In the genomic region with DNA sequence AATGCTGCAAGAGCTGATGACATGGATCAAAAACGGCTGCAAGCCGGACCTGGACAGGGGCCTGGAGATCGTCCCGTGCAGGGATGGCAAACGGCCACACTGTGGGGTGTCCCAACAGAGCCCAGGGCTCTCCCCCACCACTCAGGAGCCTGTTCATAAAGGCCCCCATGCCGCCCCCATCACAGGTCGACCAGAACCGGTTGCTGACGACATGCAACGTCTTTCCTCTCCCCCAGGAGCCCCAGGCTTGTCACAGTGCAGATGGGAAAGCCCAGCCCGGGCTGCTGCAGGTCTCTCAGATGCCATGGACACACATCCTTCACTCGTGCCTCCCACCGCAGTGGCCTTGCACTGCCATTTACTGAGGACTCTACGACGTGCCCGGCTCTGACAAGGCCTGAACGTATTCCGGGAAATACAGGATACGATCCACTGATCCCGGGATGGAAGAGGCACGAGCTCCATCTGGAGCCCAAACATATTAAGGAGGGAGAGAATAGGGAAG, we compare ENCODE assay signal across 19 cellular contexts.
"Had no signal": no experiment of that assay in that cellular context is flagged by ENCODE, and none has a peak within 500 bp of the region (broad histone marks: within the 10 kb centered on the region; RNA-seq: fewer than 3 reads in every experiment).

No MANE protein-coding gene starts in this region.

- H3K4me1 ChIP-seq: adrenal gland, esophagus squamous epithelium, right lobe of liver had no signal

- DNase-seq: activated CD4-positive, alpha-beta T cell treated with anti-CD3 and anti-CD28 coated beads, Interleukin-2, amount 50 U/mL, for 4 hours; activated gamma-delta T cell treated with Interleukin-2 at 50 U/mL for 16 hours; activated T-cell treated with anti-CD3 and anti-CD28 coated beads for 4 hours; dermis blood vessel endothelial cell; effector memory CD4-positive, alpha-beta T cell; esophagus squamous epithelium; hippocampal formation; mucosa of descending colon; naive B cell; ovary; right lobe of liver; small intestine; stimulated activated CD4-positive, alpha-beta T cell treated with anti-CD3 and anti-CD28 coated beads, Interleukin-4, amount 100 ng/mL, for 1 hour had no signal

- H3K27me3 Mint-ChIP-seq: naive B cell had no signal

- H3K27ac Mint-ChIP-seq: activated naive CD4-positive, alpha-beta T cell treated with anti-CD3 and anti-CD28 coated beads, Interleukin-2, amount 50 U/mL, for 72 hours; activated T-helper 1 cell treated with anti-CD3 and anti-CD28 coated beads, Interleukin-12 subunit alpha, Interleukin-12 subunit beta, Interleukin-2, Interleukin-4 antibody, amounts not matched to agents 30 ng/mL and 10 ng/mL and 1 ng/mL, durations not matched to agents 14 hours and 24 hours and 36 hours; T-helper 1 cell treated with Interleukin-12 subunit alpha and Interleukin-12 subunit beta and Interleukin-4 antibody, amounts not matched to agents 30 μg/mL and 1 μg/mL, for 36 hours had no signal

- H3K9me3 Mint-ChIP-seq: activated naive CD4-positive, alpha-beta T cell treated with anti-CD3 and anti-CD28 coated beads, Interleukin-2, amount 50 U/mL, for 72 hours; activated T-helper 1 cell treated with anti-CD3 and anti-CD28 coated beads, Interleukin-12 subunit alpha, Interleukin-12 subunit beta, Interleukin-2, Interleukin-4 antibody, amounts not matched to agents 30 ng/mL and 10 ng/mL and 1 ng/mL, durations not matched to agents 14 hours and 24 hours and 36 hours; naive B cell; T-helper 1 cell treated with Interleukin-12 subunit alpha and Interleukin-12 subunit beta and Interleukin-4 antibody, amounts not matched to agents 30 μg/mL and 1 μg/mL, for 36 hours had no signal

- H3K27me3 ChIP-seq: adrenal gland, esophagus squamous epithelium, ovary, right lobe of liver had no signal

- H3K9me3 ChIP-seq: adrenal gland, esophagus squamous epithelium, mucosa of descending colon, ovary, right lobe of liver, thoracic aorta had no signal

- H3K36me3 Mint-ChIP-seq: activated naive CD4-positive, alpha-beta T cell treated with anti-CD3 and anti-CD28 coated beads, Interleukin-2, amount 50 U/mL, for 72 hours had no signal

- H3K27ac ChIP-seq: esophagus squamous epithelium, ovary, right lobe of liver, thoracic aorta, VCaP had no signal

- H3K4me3 ChIP-seq: adrenal gland, esophagus squamous epithelium, mucosa of descending colon, ovary, right lobe of liver, thoracic aorta had no signal

- H3K4me3 Mint-ChIP-seq: activated T-helper 1 cell treated with anti-CD3 and anti-CD28 coated beads, Interleukin-12 subunit alpha, Interleukin-12 subunit beta, Interleukin-2, Interleukin-4 antibody, amounts not matched to agents 30 ng/mL and 10 ng/mL and 1 ng/mL, durations not matched to agents 14 hours and 24 hours and 36 hours; naive B cell; T-helper 1 cell treated with Interleukin-12 subunit alpha and Interleukin-12 subunit beta and Interleukin-4 antibody, amounts not matched to agents 30 μg/mL and 1 μg/mL, for 36 hours had no signal

- H3K36me3 ChIP-seq: ovary, thoracic aorta had no signal

- ATAC-seq: activated naive CD4-positive, alpha-beta T cell treated with anti-CD3 and anti-CD28 coated beads, Interleukin-2, amount 50 U/mL, for 72 hours; right lobe of liver had no signal
